Comparison of ENCODE assay signal across 8 cellular contexts in genomic region chr10:109902992-109903947, GRCh38. TPM values are rescaled to one million over a fixed set of nuclear protein-coding genes. Genes with fewer than 3 reads are reported as not detected.
DNase-seq lines count a peak whose midpoint lies in the region; ATAC-seq, FAIRE-seq and TF ChIP-seq lines count a peak whose summit lies in the region.

No MANE protein-coding gene starts in this region.

- H3K36me3 ChIP-seq in esophagus squamous epithelium (peaks cover 0 to 44% (median 6%) of the 10 kb centered on the region in 3 donors), testis (ENCODE audit: low read depth, missing control alignments) (no peaks in the 10 kb centered on the region)

- H3K4me3 ChIP-seq in NB4 (ENCODE audit: low read depth, low read length) (no peak overlapping the region), esophagus squamous epithelium (peak overlapping the region in 1 of 4 donors; percentile 16), testis (no peak overlapping the region)

- TF ChIP-seq POLR2A in NB4 (IDR thresholded peaks at IDR 0.05; ENCODE audit: extremely low read depth, insufficient read length): no peak
- TF ChIP-seq POLR2A in esophagus squamous epithelium (IDR thresholded peaks at IDR 0.05): no peak
- no peak for TF ChIP-seq POLR2A in testis (IDR thresholded peaks at IDR 0.05)

- TF ChIP-seq CTCF in NB4 (IDR thresholded peaks at IDR 0.05; ENCODE audit: low read depth, low read length): no peak
- no peak for TF ChIP-seq CTCF in esophagus squamous epithelium (IDR thresholded peaks at IDR 0.05)
- TF ChIP-seq CTCF in testis (IDR thresholded peaks at IDR 0.05): no peak

- peak; percentile 46 for ATAC-seq in GM19468 (IDR thresholded peaks at IDR 0.05; ENCODE audit: extremely low read depth, unreplicated experiment)

- no peaks in the 10 kb centered on the region for H3K27me3 ChIP-seq in esophagus squamous epithelium
- H3K27me3 ChIP-seq in testis: no peaks in the 10 kb centered on the region

- H3K27ac ChIP-seq in esophagus squamous epithelium (peak overlapping the region; percentile 60 to 71 (median 68)), testis (peak overlapping the region; percentile 56 to 82)

- peaks cover 0 to 45% (median 33%) of the 10 kb centered on the region in 3 donors for H3K4me1 ChIP-seq in esophagus squamous epithelium
- peaks cover 55% of the 10 kb centered on the region for H3K4me1 ChIP-seq in testis

- DNase-seq in AG08395 (ENCODE audit: low spot score): peak; percentile 60
- peak; percentile 57 for DNase-seq in NB4 (ENCODE audit: low read depth)
- DNase-seq in esophagus squamous epithelium (lab: John Stamatoyannopoulos, UW): no peak
- DNase-seq in testis: peak; percentile 45
- no peak for DNase-seq in NCI-H2081 treated with DMSO at 0.1 percent for 48 hours (lab: John Stamatoyannopoulos, UW)
- no peak for DNase-seq in urothelium cell line (ENCODE audit: low spot score)
- DNase-seq in Kasumi-1 (lab: John Stamatoyannopoulos, UW): no peak

- 48 to 56% methylated on average over 4 to 7 of the region's 7 CpGs for WGBS in esophagus squamous epithelium, 2 donors
- 49 to 67% methylated on average over 7 of the region's 7 CpGs for WGBS in testis, 2 donors

- no peaks in the 10 kb centered on the region for H3K9me3 ChIP-seq in esophagus squamous epithelium
- H3K9me3 ChIP-seq in testis: no peaks in the 10 kb centered on the region

- FAIRE-seq in urothelium cell line (lab: Jason Lieb, UNC): no peak

- intact Hi-C loops in esophagus squamous epithelium (cut with DNase I): no loop called here
- intact Hi-C loops in testis (cut with DNase I; ENCODE audit: low total_unique reads): no loop called here

RNA-seq across cellular contexts. Expression of gene XPNPEP1, which starts 20.0 kb away (rescaled TPM):
- total RNA-seq in esophagus squamous epithelium: 10 to 100 TPM; 39.0 to 79.3 (median 60.1) TPM
- total RNA-seq in testis: 100 to 1,000 TPM in 1 of 2 donors, 10 to 100 TPM in 1; 90.2 to 118 TPM
- 55.5 TPM for polyA plus RNA-seq in testis (ENCODE audit: insufficient read depth, low read depth, low replicate concordance)

Comparison
In these comparisons a context has a peak if more than half of its experiments do, and no peak if none do; other contexts are left out.
1. DNase-seq: peak in AG08395 (single experiment), NB4 (single experiment) and testis (single experiment); none in esophagus squamous epithelium (single experiment), NCI-H2081 treated with DMSO at 0.1 percent for 48 hours (single experiment), urothelium cell line (single experiment) and Kasumi-1 (0 of 2).